In genomic region chr10:13831711-13832110, GRCh38 we compare ENCODE assay signal across 9 cellular contexts.
A peak's percentile ranks its signal among the peaks of the same experiment; 100 is the strongest.
DNase-seq lines count a peak whose midpoint lies in the region; ATAC-seq and TF ChIP-seq lines count a peak whose summit lies in the region.
"Had no signal": no experiment of that assay in that cellular context is flagged by ENCODE, and none has a peak within 500 bp of the region (broad histone marks: within the 10 kb centered on the region; RNA-seq: fewer than 3 reads in every experiment).

No MANE protein-coding gene starts in this region.

- DNase-seq in ascending aorta (ENCODE audit: low spot score in 2 of 2): no peak
- no peak for DNase-seq in neural crest cell (ENCODE audit: low read depth, low spot score)
- DNase-seq in cortex of kidney (lab: John Stamatoyannopoulos, UW): no peak
- DNase-seq in HuH-7.5 (ENCODE audit: low spot score): no peak
- no peak for DNase-seq in NCI-H2107 (lab: John Stamatoyannopoulos, UW)
- DNase-seq in central memory CD4-positive, alpha-beta T cell: no peak
- DNase-seq: NCI-H1436 had no signal

- intact Hi-C loops in ascending aorta (cut with DNase I): no loop called here

- H3K27ac Mint-ChIP-seq in neural crest cell (ENCODE audit: unreplicated experiment): no peak overlapping the region

- no peaks in the 10 kb centered on the region for H3K36me3 ChIP-seq in ascending aorta

- H3K4me1 Mint-ChIP-seq in neural crest cell: peaks cover 65% of the 10 kb centered on the region

- peaks cover 2% of the 10 kb centered on the region for H3K9me3 Mint-ChIP-seq in neural crest cell

- H3K4me3 Mint-ChIP-seq in neural crest cell: peak overlapping the region; percentile 52

- H3K9me3 ChIP-seq in ascending aorta: no peaks in the 10 kb centered on the region

- peak overlapping the region; percentile 7 to 44 for H3K27ac ChIP-seq in ascending aorta

- no peaks in the 10 kb centered on the region for H3K27me3 ChIP-seq in ascending aorta

- ATAC-seq in GM18861 (IDR thresholded peaks at IDR 0.05; ENCODE audit: unreplicated experiment) (peak; percentile 69), HG03095 (IDR thresholded peaks at IDR 0.05; ENCODE audit: unreplicated experiment) (peak; percentile 79)

- H3K4me3 ChIP-seq in ascending aorta: no peak overlapping the region

- H3K27me3 Mint-ChIP-seq in neural crest cell (ENCODE audit: low read depth): no peaks in the 10 kb centered on the region

- H3K36me3 Mint-ChIP-seq in neural crest cell (ENCODE audit: low read depth): peaks cover 5% of the 10 kb centered on the region

- TF ChIP-seq CTCF in ascending aorta (IDR thresholded peaks at IDR 0.05): no peak
- no peak for TF ChIP-seq CTCF in neural crest cell (conservative IDR thresholded peaks at IDR 0.05)

- peaks cover 5 to 11% of the 10 kb centered on the region in 2 donors for H3K4me1 ChIP-seq in ascending aorta
